1 cellular context compared by ENCODE assay signal in the genomic region with DNA sequence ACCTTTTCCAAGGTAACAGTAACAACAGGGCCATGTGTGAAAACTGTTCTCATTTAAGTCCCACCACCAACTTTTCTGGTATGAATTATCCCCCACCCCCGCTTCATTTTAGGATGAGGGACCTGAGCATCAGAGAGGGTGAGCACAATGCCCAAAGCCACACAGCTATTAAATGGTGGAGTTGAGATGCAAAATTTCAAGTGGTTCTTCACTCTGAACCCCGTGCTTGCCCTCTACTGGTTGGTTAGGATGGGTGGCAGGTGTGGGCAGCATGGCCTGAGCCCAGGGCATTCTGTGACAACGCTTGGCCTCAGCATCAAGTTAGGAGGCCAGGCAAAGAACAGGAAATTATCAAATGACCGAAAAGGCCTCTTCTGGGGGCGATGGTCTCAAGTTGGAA.
TF ChIP-seq lines count a peak whose summit lies in the region.

No MANE protein-coding gene starts in this region.

TF ChIP-seq in SK-N-SH treated with all-trans-retinoic acid at 6 μM for 48 hours, 23 proteins besides CTCF, POLR2A, EP300 and RAD21:
- TF ChIP-seq, protein P1, sequence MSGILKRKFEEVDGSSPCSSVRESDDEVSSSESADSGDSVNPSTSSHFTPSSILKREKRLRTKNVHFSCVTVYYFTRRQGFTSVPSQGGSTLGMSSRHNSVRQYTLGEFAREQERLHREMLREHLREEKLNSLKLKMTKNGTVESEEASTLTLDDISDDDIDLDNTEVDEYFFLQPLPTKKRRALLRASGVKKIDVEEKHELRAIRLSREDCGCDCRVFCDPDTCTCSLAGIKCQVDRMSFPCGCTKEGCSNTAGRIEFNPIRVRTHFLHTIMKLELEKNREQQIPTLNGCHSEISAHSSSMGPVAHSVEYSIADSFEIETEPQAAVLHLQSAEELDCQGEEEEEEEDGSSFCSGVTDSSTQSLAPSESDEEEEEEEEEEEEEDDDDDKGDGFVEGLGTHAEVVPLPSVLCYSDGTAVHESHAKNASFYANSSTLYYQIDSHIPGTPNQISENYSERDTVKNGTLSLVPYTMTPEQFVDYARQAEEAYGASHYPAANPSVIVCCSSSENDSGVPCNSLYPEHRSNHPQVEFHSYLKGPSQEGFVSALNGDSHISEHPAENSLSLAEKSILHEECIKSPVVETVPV (CRISPR knock-in tag; IDR thresholded peaks at IDR 0.05), result no peak
- TF ChIP-seq ZC3H10 (CRISPR knock-in tag; IDR thresholded peaks at IDR 0.05) (no peak), BACH2 (CRISPR knock-in tag; IDR thresholded peaks at IDR 0.05; ENCODE audit: borderline replicate concordance) (no peak), ARNTL (CRISPR knock-in tag; IDR thresholded peaks at IDR 0.05; ENCODE audit: borderline replicate concordance, low read depth) (no peak), PPARA (CRISPR knock-in tag; IDR thresholded peaks at IDR 0.05; ENCODE audit: borderline replicate concordance) (no peak)
- TF ChIP-seq, protein P2, sequence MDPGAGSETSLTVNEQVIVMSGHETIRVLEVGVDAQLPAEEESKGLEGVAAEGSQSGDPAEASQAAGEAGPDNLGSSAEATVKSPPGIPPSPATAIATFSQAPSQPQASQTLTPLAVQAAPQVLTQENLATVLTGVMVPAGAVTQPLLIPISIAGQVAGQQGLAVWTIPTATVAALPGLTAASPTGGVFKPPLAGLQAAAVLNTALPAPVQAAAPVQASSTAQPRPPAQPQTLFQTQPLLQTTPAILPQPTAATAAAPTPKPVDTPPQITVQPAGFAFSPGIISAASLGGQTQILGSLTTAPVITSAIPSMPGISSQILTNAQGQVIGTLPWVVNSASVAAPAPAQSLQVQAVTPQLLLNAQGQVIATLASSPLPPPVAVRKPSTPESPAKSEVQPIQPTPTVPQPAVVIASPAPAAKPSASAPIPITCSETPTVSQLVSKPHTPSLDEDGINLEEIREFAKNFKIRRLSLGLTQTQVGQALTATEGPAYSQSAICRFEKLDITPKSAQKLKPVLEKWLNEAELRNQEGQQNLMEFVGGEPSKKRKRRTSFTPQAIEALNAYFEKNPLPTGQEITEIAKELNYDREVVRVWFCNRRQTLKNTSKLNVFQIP (CRISPR knock-in tag; IDR thresholded peaks at IDR 0.05; ENCODE audit: borderline replicate concordance, low read depth), result no peak
